In the genomic region with DNA sequence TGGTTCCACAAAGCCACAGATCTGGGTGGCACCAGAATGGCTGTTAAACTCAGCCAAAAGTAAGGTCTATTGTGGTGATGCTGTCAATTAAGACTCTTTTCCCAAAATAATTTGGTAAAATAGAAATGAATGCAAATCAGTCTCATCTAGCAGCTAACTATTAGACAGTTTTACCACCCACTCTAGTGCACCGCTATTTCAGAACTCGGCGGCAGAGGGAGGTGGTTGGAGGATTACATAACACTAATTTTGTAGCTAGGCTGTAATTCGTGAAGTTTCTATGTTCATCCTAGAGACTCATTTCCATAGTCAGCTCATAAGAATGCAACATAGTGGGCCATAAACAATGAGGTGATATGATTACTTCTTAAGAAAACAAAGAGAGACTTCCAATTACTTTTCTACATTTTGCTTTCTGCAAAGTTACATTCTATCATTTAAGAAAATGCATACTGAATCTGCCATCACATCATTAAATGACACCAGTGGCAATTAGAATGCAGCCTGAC, we compare ENCODE assay signal across 25 cellular contexts.
"Had no signal": no experiment of that assay in that cellular context is flagged by ENCODE, and none has a peak within 500 bp of the region (broad histone marks: within the 10 kb centered on the region; RNA-seq: fewer than 3 reads in every experiment).

No MANE protein-coding gene starts in this region.

- H3K79me2 ChIP-seq: parathyroid adenoma had no signal

- H3K27me3 Mint-ChIP-seq: effector memory CD8-positive, alpha-beta T cell had no signal

- H3K4me2 ChIP-seq: neural progenitor cell had no signal

- H3K4me3 ChIP-seq: coronary artery, esophagus squamous epithelium, lung, mucosa of descending colon, neural progenitor cell, sigmoid colon, stomach, thoracic aorta, tibial nerve, upper lobe of left lung had no signal

- H3K36me3 ChIP-seq: esophagus squamous epithelium, neural progenitor cell, sigmoid colon, stomach, thoracic aorta, tibial nerve, upper lobe of left lung had no signal

- H2AFZ ChIP-seq: neural progenitor cell, parathyroid adenoma had no signal

- DNase-seq: dermis blood vessel endothelial cell; effector memory CD8-positive, alpha-beta T cell; erythroblast; esophagus squamous epithelium; kidney; mucosa of descending colon; naive B cell; right cardiac atrium; sigmoid colon; stimulated activated CD4-positive, alpha-beta T cell treated with anti-CD3 and anti-CD28 coated beads, Interleukin-2, amount 100 ng/mL, for 24 hours; stimulated activated CD4-positive, alpha-beta T cell treated with anti-CD3 and anti-CD28 coated beads, Interleukin-4, amount 100 ng/mL, for 24 hours; stimulated activated naive CD4-positive, alpha-beta T cell treated with Interleukin-2 at 50 U/mL for 16 hours; stomach; upper lobe of left lung had no signal

- H3K9me3 ChIP-seq: mucosa of descending colon, thoracic aorta, tibial nerve had no signal

- H3K27ac Mint-ChIP-seq: effector memory CD8-positive, alpha-beta T cell; memory B cell; naive B cell; nephron; neural progenitor cell; progenitor cell of endocrine pancreas; stimulated activated effector memory CD8-positive, alpha-beta T cell treated with anti-CD3 and anti-CD28 coated beads, Interleukin-12 subunit alpha, Interleukin-12 subunit beta, amount 100 ng/mL, for 72 hours had no signal

- H3K4me3 Mint-ChIP-seq: effector memory CD8-positive, alpha-beta T cell; memory B cell; naive B cell; nephron; neural progenitor cell; stimulated activated effector memory CD8-positive, alpha-beta T cell treated with anti-CD3 and anti-CD28 coated beads, Interleukin-12 subunit alpha, Interleukin-12 subunit beta, amount 100 ng/mL, for 72 hours had no signal

- H3K4me1 Mint-ChIP-seq: memory B cell; naive B cell; nephron; neural progenitor cell; stimulated activated effector memory CD8-positive, alpha-beta T cell treated with anti-CD3 and anti-CD28 coated beads, Interleukin-12 subunit alpha, Interleukin-12 subunit beta, amount 100 ng/mL, for 72 hours had no signal

- ATAC-seq: effector memory CD8-positive, alpha-beta T cell; left lobe of liver; mucosa of descending colon; right cardiac atrium; stimulated activated effector memory CD8-positive, alpha-beta T cell treated with anti-CD3 and anti-CD28 coated beads, Interleukin-12 subunit alpha, Interleukin-12 subunit beta, amount 100 ng/mL, for 72 hours had no signal

- H3K27ac ChIP-seq: coronary artery, esophagus squamous epithelium, neural progenitor cell, parathyroid adenoma, sigmoid colon, stomach, thoracic aorta, tibial nerve, upper lobe of left lung had no signal

- H3K36me3 Mint-ChIP-seq: neural progenitor cell; stimulated activated effector memory CD8-positive, alpha-beta T cell treated with anti-CD3 and anti-CD28 coated beads, Interleukin-12 subunit alpha, Interleukin-12 subunit beta, amount 100 ng/mL, for 72 hours had no signal

- H3K4me1 ChIP-seq: esophagus squamous epithelium, neural progenitor cell, parathyroid adenoma, sigmoid colon, stomach, tibial nerve, upper lobe of left lung had no signal

- H3K27me3 ChIP-seq: esophagus squamous epithelium, neural progenitor cell, sigmoid colon, tibial nerve, upper lobe of left lung had no signal
